In the genomic region with DNA sequence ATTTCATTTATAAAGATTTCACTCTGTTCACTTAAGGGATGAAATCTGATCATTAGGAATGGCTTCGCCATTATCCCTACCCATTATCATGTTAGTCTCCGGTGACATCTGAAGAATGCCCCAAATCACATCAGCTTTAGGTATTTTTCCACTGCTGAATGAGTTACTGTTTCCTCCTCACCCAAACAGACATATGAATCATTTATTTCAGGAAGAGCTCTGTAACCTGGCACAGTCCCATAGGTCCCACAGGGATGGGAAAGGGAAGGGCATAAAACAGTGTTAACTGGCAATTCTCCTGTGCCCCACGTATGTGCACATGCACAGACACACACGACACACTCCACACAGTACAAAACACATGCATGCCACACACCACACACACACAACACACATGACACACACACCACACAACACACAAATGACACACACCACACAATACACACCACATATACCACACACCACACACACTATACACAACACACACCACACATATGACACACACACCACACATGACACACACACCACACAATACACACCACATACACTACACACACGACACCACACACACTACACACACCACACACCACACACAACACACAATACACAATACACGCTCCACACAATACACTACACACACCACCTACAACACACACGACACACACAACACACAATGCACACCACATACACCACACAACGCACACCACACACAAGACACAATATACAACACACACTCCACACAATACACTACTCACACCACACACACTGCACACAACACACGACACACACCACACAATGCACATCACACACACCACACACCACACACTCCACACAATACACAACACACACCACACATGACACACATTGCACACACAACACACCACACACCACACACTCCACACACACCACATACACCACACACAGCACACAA, we compare ENCODE assay signal across 10 cellular contexts. TPM values are rescaled to one million over a fixed set of nuclear protein-coding genes. Genes with fewer than 3 reads are reported as not detected.
A peak's percentile ranks its signal among the peaks of the same experiment; 100 is the strongest.
DNase-seq lines count a peak whose midpoint lies in the region; ATAC-seq, FAIRE-seq and TF ChIP-seq lines count a peak whose summit lies in the region.
"Had no signal": no experiment of that assay in that cellular context is flagged by ENCODE, and none has a peak within 500 bp of the region (broad histone marks: within the 10 kb centered on the region; RNA-seq: fewer than 3 reads in every experiment).

No MANE protein-coding gene starts in this region.

- no peaks in the 10 kb centered on the region for H4K20me1 ChIP-seq in fibroblast of lung (ENCODE audit: control insufficient read depth, extremely low read depth, insufficient read depth, low read length)

- H3K4me1 ChIP-seq in RWPE2 (ENCODE audit: insufficient read depth, poor library complexity, severe bottlenecking) (peaks cover 17% of the 10 kb centered on the region), fibroblast of lung (ENCODE audit: control insufficient read depth, extremely low read depth, insufficient read depth, low read length) (peaks cover 2% of the 10 kb centered on the region)

- no peak overlapping the region for H3K9ac ChIP-seq in fibroblast of lung (ENCODE audit: insufficient read depth, low read length)

- FAIRE-seq in GM18507 (lab: Jason Lieb, UNC) = peak; percentile 49

- H3K36me3 ChIP-seq in RWPE2 (ENCODE audit: low read depth) (no peaks in the 10 kb centered on the region; the same call in 1 of the 2 replicates), fibroblast of lung (ENCODE audit: control insufficient read depth, insufficient read depth, low read length) (no peaks in the 10 kb centered on the region)
- H3K36me3 ChIP-seq: ovary had no signal

- H3K27ac ChIP-seq in RWPE2 (ENCODE audit: poor library complexity, severe bottlenecking) (peak overlapping the region; percentile 39), fibroblast of lung (ENCODE audit: insufficient read depth, low read length) (no peak overlapping the region)
- H3K27ac ChIP-seq: ovary had no signal

- no peaks in the 10 kb centered on the region for H3K79me2 ChIP-seq in fibroblast of lung (ENCODE audit: control insufficient read depth, insufficient read depth, low read length)

- TF ChIP-seq CTCF in RWPE2 (IDR thresholded peaks at IDR 0.05; ENCODE audit: poor library complexity, severe bottlenecking) (no peak), fibroblast of lung (conservative IDR thresholded peaks at IDR 0.05 in 1 of 2, IDR thresholded peaks at IDR 0.05 in 1 of 2; ENCODE audit: low read depth in 1 of 2, low read length in 2 of 2) (no peak)

- DNase-seq in GM18507 (ENCODE audit: extremely low spot score, insufficient read length, low read depth) (no peak), RWPE2 (ENCODE audit: low spot score) (no peak), fibroblast of lung (ENCODE audit: low read depth in 2 of 2) (peak; percentile 41 to 52), skeletal muscle cell (ENCODE audit: low read depth) (peak; percentile 16), cortex of kidney (lab: John Stamatoyannopoulos, UW) (no peak)
- no peak for DNase-seq in stimulated activated naive CD8-positive, alpha-beta T cell treated with anti-CD3 and anti-CD28 coated beads, Interleukin-15, Interleukin-2, amounts not matched to agents 100 U/mL and 50 U/mL, for 24 hours
- DNase-seq: activated CD4-positive, alpha-beta T cell treated with anti-CD3 and anti-CD28 coated beads for 1 hour; Kasumi-1 had no signal

- H3K4me3 ChIP-seq in RWPE2 (ENCODE audit: severe bottlenecking) (no peak overlapping the region), fibroblast of lung (replicated peaks in 1 of 4; ENCODE audit: control extremely low read depth in 1 of 4, insufficient read depth in 1 of 4, low read depth in 3 of 4, low read length in 4 of 4) (no peak overlapping the region), skeletal muscle cell (ENCODE audit: low read depth, low read length) (no peak overlapping the region)
- H3K4me3 ChIP-seq: ovary had no signal

- no peak overlapping the region for H2AFZ ChIP-seq in fibroblast of lung (ENCODE audit: low read length)

- H3K9me3 ChIP-seq in RWPE2 (ENCODE audit: severe bottlenecking) (no peaks in the 10 kb centered on the region), fibroblast of lung (ENCODE audit: control insufficient read depth, insufficient read depth, low read depth, low read length) (no peaks in the 10 kb centered on the region)
- H3K9me3 ChIP-seq: ovary had no signal

- ATAC-seq in RWPE2 (ENCODE audit: low read depth) = peak; percentile 76
- no peak for ATAC-seq in HG02981 (IDR thresholded peaks at IDR 0.05; ENCODE audit: unreplicated experiment)
- ATAC-seq in stimulated activated naive CD8-positive, alpha-beta T cell treated with anti-CD3 and anti-CD28 coated beads, Interleukin-15, Interleukin-2, amounts not matched to agents 100 U/mL and 50 U/mL, for 24 hours = no peak

- no peak overlapping the region for H3K4me2 ChIP-seq in fibroblast of lung (ENCODE audit: extremely low read depth, insufficient read depth, low read length)

- no peaks in the 10 kb centered on the region for H3K27me3 ChIP-seq in RWPE2 (ENCODE audit: insufficient read depth, poor library complexity, severe bottlenecking)
- H3K27me3 ChIP-seq in fibroblast of lung (ENCODE audit: control insufficient read depth, insufficient read depth, low read length) = no peaks in the 10 kb centered on the region
- H3K27me3 ChIP-seq: ovary had no signal

RNA-seq across cellular contexts. Expression of a gene that starts 15.4 kb away (rescaled TPM):
- 0.26 and 10.4 TPM in 2 replicates for total RNA-seq in fibroblast of lung
- 2.4 and 4.7 TPM in 2 replicates for polyA plus RNA-seq in fibroblast of lung
- 3.7 and 6.4 TPM in 2 replicates for polyA plus RNA-seq in fibroblast of lung (2012)
- 3.4 TPM in 1 of 2 replicates, not detected in the other for polyA minus RNA-seq in fibroblast of lung (ENCODE audit: low replicate concordance)

Comparison
In these comparisons a context has a peak if more than half of its experiments do, and no peak if none do; other contexts are left out.
1. DNase-seq: peak in fibroblast of lung (2 of 2) and skeletal muscle cell (single experiment); none in GM18507 (single experiment), RWPE2 (single experiment), cortex of kidney (single experiment) and stimulated activated naive CD8-positive, alpha-beta T cell treated with anti-CD3 and anti-CD28 coated beads, Interleukin-15, Interleukin-2, amounts not matched to agents 100 U/mL and 50 U/mL, for 24 hours (single experiment).